Comparison of ENCODE assay signal across 8 cellular contexts in the genomic region with DNA sequence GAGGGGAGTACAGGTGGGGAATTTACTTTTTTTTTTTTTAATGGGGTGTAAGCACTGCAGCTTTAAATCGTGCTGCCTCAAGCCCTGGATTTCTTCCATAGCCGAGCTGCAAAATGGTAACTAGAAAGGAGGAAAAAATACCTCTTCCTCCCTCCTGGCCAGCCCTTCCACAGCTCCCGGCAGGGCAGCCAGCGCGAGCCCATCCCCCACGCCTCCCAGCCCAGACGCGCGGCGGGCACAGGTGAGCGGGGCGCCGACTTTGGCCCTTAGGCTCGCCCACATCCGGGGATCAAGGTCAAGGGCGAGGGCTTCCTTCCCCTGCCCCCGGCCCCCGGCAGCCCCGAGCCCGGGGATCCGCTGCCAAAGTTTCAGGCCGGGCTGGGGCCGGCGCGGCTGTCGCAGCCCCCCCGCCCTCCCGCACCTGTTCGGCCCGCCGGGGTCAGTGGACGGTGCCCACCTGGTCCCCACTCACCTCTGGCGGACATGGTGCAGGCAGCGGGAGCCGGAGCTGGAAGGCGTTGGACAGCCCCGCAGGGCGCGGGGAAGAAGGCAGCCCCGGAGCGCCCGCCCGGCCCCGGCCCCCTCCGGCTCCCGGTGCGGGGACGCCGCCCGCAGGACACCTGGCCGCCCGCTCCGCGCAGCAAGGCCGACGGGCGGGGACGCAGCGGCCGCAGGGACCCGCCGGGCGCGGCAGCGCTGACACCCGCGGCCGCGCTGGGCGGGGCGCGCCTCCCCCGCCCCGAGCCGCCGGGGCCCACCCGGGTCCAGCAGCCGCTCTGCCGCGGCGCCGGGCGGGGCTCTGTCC. TPM values are rescaled to one million over a fixed set of nuclear protein-coding genes. Genes with fewer than 3 reads are reported as not detected.
DNase-seq lines count a peak whose midpoint lies in the region; ATAC-seq and TF ChIP-seq lines count a peak whose summit lies in the region.

No MANE protein-coding gene starts in this region.

- peak overlapping the region; percentile 63 to 95 (median 81) for H3K4me2 ChIP-seq in BLaER1 treated with 17β-estradiol and CSF1 and Interleukin-3, amounts not matched to agents 10 nM and 100 nM

- peak overlapping the region; percentile 44 to 67 (median 54) for H3K4me3 ChIP-seq in BLaER1 treated with 17β-estradiol and CSF1 and Interleukin-3, amounts not matched to agents 10 nM and 100 nM

- ATAC-seq in Right ventricle myocardium superior (ENCODE audit: poor library complexity) = peak; percentile 81
- ATAC-seq in GM19023 (IDR thresholded peaks at IDR 0.05; ENCODE audit: unreplicated experiment) = no peak
- no peak for ATAC-seq in GM18909 (IDR thresholded peaks at IDR 0.05; ENCODE audit: poor library complexity, unreplicated experiment)

- CTCF ChIA-PET in HEK293T (lab: Yijun Ruan, JAX) = interaction anchor here (0.6 to 1.4 kb wide), 3 partner anchors 19 to 213 kb away, joined by 5 to 8 read pairs (median 5); no protein-coding TSS in a partner anchor

- POLR2A ChIA-PET in HEK293T (lab: Yijun Ruan, JAX) = interaction anchor here (0.6 kb wide), 1 partner anchor 82 kb away, joined by 3 read pairs; no protein-coding TSS in a partner anchor

- intact Hi-C loops in activated T-helper 2 cell treated with anti-CD3 and anti-CD28 coated beads, Interferon-gamma antibody, Interleukin-2, Interleukin-4, amounts not matched to agents 10 μg/mL and 5 μg/mL and 100 μg/mL, durations not matched to agents 14 hours and 24 hours and 36 hours (cut with micrococcal nuclease) = no loop called here
- intact Hi-C loops in Right ventricle myocardium superior (cut with DNase I) = loop anchor here (5.0 kb wide), 1 partner anchor 40 kb away; no protein-coding TSS in a partner anchor
- intact Hi-C loops in posterior cingulate gyrus (cut with DNase I) = no loop called here

- peaks cover 0 to 4% (median 0%) of the 10 kb centered on the region in 11 experiments; a peak in 2 of 22 replicates for H4K20me1 ChIP-seq in BLaER1 treated with 17β-estradiol and CSF1 and Interleukin-3, amounts not matched to agents 10 nM and 100 nM

- no peak overlapping the region for H3K27ac Mint-ChIP-seq in activated T-helper 2 cell treated with anti-CD3 and anti-CD28 coated beads, Interferon-gamma antibody, Interleukin-2, Interleukin-4, amounts not matched to agents 10 μg/mL and 5 μg/mL and 100 μg/mL, durations not matched to agents 14 hours and 24 hours and 36 hours

- H3K36me3 ChIP-seq in BLaER1 treated with 17β-estradiol and CSF1 and Interleukin-3, amounts not matched to agents 10 nM and 100 nM = no peaks in the 10 kb centered on the region

- peaks cover 38% of the 10 kb centered on the region for H3K27me3 Mint-ChIP-seq in activated T-helper 2 cell treated with anti-CD3 and anti-CD28 coated beads, Interferon-gamma antibody, Interleukin-2, Interleukin-4, amounts not matched to agents 10 μg/mL and 5 μg/mL and 100 μg/mL, durations not matched to agents 14 hours and 24 hours and 36 hours (ENCODE audit: low read depth)

- peaks cover 8% of the 10 kb centered on the region for H3K4me1 Mint-ChIP-seq in activated T-helper 2 cell treated with anti-CD3 and anti-CD28 coated beads, Interferon-gamma antibody, Interleukin-2, Interleukin-4, amounts not matched to agents 10 μg/mL and 5 μg/mL and 100 μg/mL, durations not matched to agents 14 hours and 24 hours and 36 hours (ENCODE audit: low read depth)

- H3K27me3 ChIP-seq in BLaER1 treated with 17β-estradiol and CSF1 and Interleukin-3, amounts not matched to agents 10 nM and 100 nM = peaks cover 38 to 63% (median 50%) of the 10 kb centered on the region in 11 experiments

- H3K9ac ChIP-seq in BLaER1 treated with 17β-estradiol and CSF1 and Interleukin-3, amounts not matched to agents 10 nM and 100 nM = peak overlapping the region in 6 of 11 experiments; percentile 18 to 54 (median 31); a peak in 6 of 22 replicates

- DNase-seq in HEK293T (ENCODE audit: extremely low spot score) (peak; percentile 59), Right ventricle myocardium superior (peak; percentile 64), posterior cingulate gyrus (peak in 8 of 10 donors; percentile 20 to 87 (median 32)), NCI-H446 treated with DMSO at 0.1 percent for 48 hours (lab: John Stamatoyannopoulos, UW) (no peak)
- no peak for DNase-seq in activated T-helper 2 cell treated with anti-CD3 and anti-CD28 coated beads, Interferon-gamma antibody, Interleukin-2, Interleukin-4, amounts not matched to agents 10 μg/mL and 5 μg/mL and 100 μg/mL, durations not matched to agents 14 hours and 24 hours and 36 hours (ENCODE audit: low spot score)

- H3K4me3 Mint-ChIP-seq in activated T-helper 2 cell treated with anti-CD3 and anti-CD28 coated beads, Interferon-gamma antibody, Interleukin-2, Interleukin-4, amounts not matched to agents 10 μg/mL and 5 μg/mL and 100 μg/mL, durations not matched to agents 14 hours and 24 hours and 36 hours (ENCODE audit: low read depth) = peak overlapping the region; percentile 74

- H3K4me1 ChIP-seq in BLaER1 treated with 17β-estradiol and CSF1 and Interleukin-3, amounts not matched to agents 10 nM and 100 nM = peaks cover 0 to 7% (median 5%) of the 10 kb centered on the region in 10 experiments; a peak in 13 of 20 replicates

- H3K36me3 Mint-ChIP-seq in activated T-helper 2 cell treated with anti-CD3 and anti-CD28 coated beads, Interferon-gamma antibody, Interleukin-2, Interleukin-4, amounts not matched to agents 10 μg/mL and 5 μg/mL and 100 μg/mL, durations not matched to agents 14 hours and 24 hours and 36 hours (ENCODE audit: low read depth) = no peaks in the 10 kb centered on the region

- H3K9me3 Mint-ChIP-seq in activated T-helper 2 cell treated with anti-CD3 and anti-CD28 coated beads, Interferon-gamma antibody, Interleukin-2, Interleukin-4, amounts not matched to agents 10 μg/mL and 5 μg/mL and 100 μg/mL, durations not matched to agents 14 hours and 24 hours and 36 hours = no peaks in the 10 kb centered on the region

- no peaks in the 10 kb centered on the region for H3K9me3 ChIP-seq in BLaER1 treated with 17β-estradiol and CSF1 and Interleukin-3, amounts not matched to agents 10 nM and 100 nM (replicated peaks in 1 of 11)

- H3K27ac ChIP-seq in BLaER1 treated with 17β-estradiol and CSF1 and Interleukin-3, amounts not matched to agents 10 nM and 100 nM = no peak overlapping the region

TF ChIP-seq in HEK293T, 16 proteins besides CTCF, POLR2A, EP300 and RAD21:
- TF ChIP-seq FOXM1 (IDR thresholded peaks at IDR 0.05; ENCODE audit: borderline replicate concordance) (no peak), BHLHE40 (IDR thresholded peaks at IDR 0.05; ENCODE audit: borderline replicate concordance) (no peak), SP1 (IDR thresholded peaks at IDR 0.05) (no peak), TARDBP (IDR thresholded peaks at IDR 0.05) (no peak), FOXK2 (IDR thresholded peaks at IDR 0.05) (no peak), HDGF (IDR thresholded peaks at IDR 0.05; ENCODE audit: borderline replicate concordance) (no peak), LEF1 (IDR thresholded peaks at IDR 0.05; ENCODE audit: borderline replicate concordance) (no peak), ELF4 (IDR thresholded peaks at IDR 0.05) (no peak), ZNF384 (IDR thresholded peaks at IDR 0.05) (no peak)
- TF ChIP-seq, protein P1, sequence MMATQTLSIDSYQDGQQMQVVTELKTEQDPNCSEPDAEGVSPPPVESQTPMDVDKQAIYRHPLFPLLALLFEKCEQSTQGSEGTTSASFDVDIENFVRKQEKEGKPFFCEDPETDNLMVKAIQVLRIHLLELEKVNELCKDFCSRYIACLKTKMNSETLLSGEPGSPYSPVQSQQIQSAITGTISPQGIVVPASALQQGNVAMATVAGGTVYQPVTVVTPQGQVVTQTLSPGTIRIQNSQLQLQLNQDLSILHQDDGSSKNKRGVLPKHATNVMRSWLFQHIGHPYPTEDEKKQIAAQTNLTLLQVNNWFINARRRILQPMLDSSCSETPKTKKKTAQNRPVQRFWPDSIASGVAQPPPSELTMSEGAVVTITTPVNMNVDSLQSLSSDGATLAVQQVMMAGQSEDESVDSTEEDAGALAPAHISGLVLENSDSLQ (IDR thresholded peaks at IDR 0.05) = no peak

RNA-seq across cellular contexts. Expression of a gene that starts 53.8 kb away (rescaled TPM):
- total RNA-seq in activated T-helper 2 cell treated with anti-CD3 and anti-CD28 coated beads, Interferon-gamma antibody, Interleukin-2, Interleukin-4, amounts not matched to agents 10 μg/mL and 5 μg/mL and 100 μg/mL, durations not matched to agents 14 hours and 24 hours and 36 hours = 26.3 and 26.9 TPM in 2 replicates
- total RNA-seq in Right ventricle myocardium superior = 22.6 TPM

Comparison
In these comparisons a context has a peak if more than half of its experiments do, and no peak if none do; other contexts are left out.
1. DNase-seq: peak in HEK293T (single experiment), Right ventricle myocardium superior (single experiment) and posterior cingulate gyrus (8 of 10); none in activated T-helper 2 cell treated with anti-CD3 and anti-CD28 coated beads, Interferon-gamma antibody, Interleukin-2, Interleukin-4, amounts not matched to agents 10 μg/mL and 5 μg/mL and 100 μg/mL, durations not matched to agents 14 hours and 24 hours and 36 hours (single experiment) and NCI-H446 treated with DMSO at 0.1 percent for 48 hours (single experiment).